In genomic region chr11:69460540-69461257, GRCh38 we compare ENCODE assay signal across 14 cellular contexts. TPM values are rescaled to one million over a fixed set of nuclear protein-coding genes. Genes with fewer than 3 reads are reported as not detected.
DNase-seq lines count a peak whose midpoint lies in the region; ATAC-seq and TF ChIP-seq lines count a peak whose summit lies in the region.
"Had no signal": no experiment of that assay in that cellular context is flagged by ENCODE, and none has a peak within 500 bp of the region (broad histone marks: within the 10 kb centered on the region; RNA-seq: fewer than 3 reads in every experiment).

No MANE protein-coding gene starts in this region.

- H3K36me3 Mint-ChIP-seq in neural progenitor cell, result no peaks in the 10 kb centered on the region
- H3K36me3 Mint-ChIP-seq: CD8-positive, alpha-beta T cell; stimulated activated effector memory CD8-positive, alpha-beta T cell treated with anti-CD3 and anti-CD28 coated beads, Interleukin-12 subunit alpha, Interleukin-12 subunit beta, amount 100 ng/mL, for 72 hours had no signal

- H3K27ac Mint-ChIP-seq in neural progenitor cell, result peak overlapping the region; percentile 57
- H3K27ac Mint-ChIP-seq: activated CD4-positive, alpha-beta memory T cell treated with anti-CD3 and anti-CD28 coated beads for 36 hours; CD8-positive, alpha-beta T cell; stimulated activated effector memory CD8-positive, alpha-beta T cell treated with anti-CD3 and anti-CD28 coated beads, Interleukin-12 subunit alpha, Interleukin-12 subunit beta, amount 100 ng/mL, for 72 hours had no signal

- no peaks in the 10 kb centered on the region for H3K27me3 ChIP-seq in PC-3 (ENCODE audit: low read length)
- no peaks in the 10 kb centered on the region for H3K27me3 ChIP-seq in neural progenitor cell

- ATAC-seq in PC-3 (peak; percentile 100), mucosa of descending colon (no peak)
- ATAC-seq in activated CD4-positive, CD25-positive, alpha-beta regulatory T cell treated with anti-CD3 and anti-CD28 coated beads, Interleukin-2, amount 50 U/mL, for 24 hours, result no peak
- ATAC-seq: CD8-positive, alpha-beta T cell; stimulated activated effector memory CD8-positive, alpha-beta T cell treated with anti-CD3 and anti-CD28 coated beads, Interleukin-12 subunit alpha, Interleukin-12 subunit beta, amount 100 ng/mL, for 72 hours had no signal

- H3K4me3 ChIP-seq in PC-3 (ENCODE audit: low read length) (no peak overlapping the region; the same call in 1 of the 2 replicates), epithelial cell of esophagus (ENCODE audit: low read length) (no peak overlapping the region), neural progenitor cell (no peak overlapping the region), mucosa of descending colon (no peak overlapping the region)

- H3K4me2 ChIP-seq in PC-3 (ENCODE audit: low read length), result peak overlapping the region; percentile 43
- H3K4me2 ChIP-seq in neural progenitor cell, result no peak overlapping the region

- H3K4me1 Mint-ChIP-seq in neural progenitor cell, result peaks cover 21% of the 10 kb centered on the region
- H3K4me1 Mint-ChIP-seq: stimulated activated effector memory CD8-positive, alpha-beta T cell treated with anti-CD3 and anti-CD28 coated beads, Interleukin-12 subunit alpha, Interleukin-12 subunit beta, amount 100 ng/mL, for 72 hours had no signal

- POLR2A ChIA-PET in PC-3 (lab: Charles Lee; ENCODE audit: unreplicated experiment), result interaction anchor here (0.7 kb wide), 1 partner anchor 186 kb away, joined by 3 read pairs; no protein-coding TSS in a partner anchor

- H3K36me3 ChIP-seq in PC-3 (ENCODE audit: low read depth, low read length) (peaks cover 5% of the 10 kb centered on the region; the same call in 1 of the 2 replicates), neural progenitor cell (no peaks in the 10 kb centered on the region), mucosa of descending colon (ENCODE audit: low read depth) (no peaks in the 10 kb centered on the region)

- H3K79me2 ChIP-seq in PC-3 (ENCODE audit: low read length), result no peaks in the 10 kb centered on the region
- no peaks in the 10 kb centered on the region for H3K79me2 ChIP-seq in neural progenitor cell (ENCODE audit: low read depth)

- BruUV-seq in PC-3 (replicated peaks; lab: Mats Ljungman, UMichigan), result no TSS peak

- peaks cover 7% of the 10 kb centered on the region for H3K27me3 Mint-ChIP-seq in neural progenitor cell (ENCODE audit: insufficient read depth, low read depth)

- H3K9me3 ChIP-seq in PC-3 (ENCODE audit: low read length) (peaks cover 16% of the 10 kb centered on the region), neural progenitor cell (ENCODE audit: low read depth) (no peaks in the 10 kb centered on the region), mucosa of descending colon (peaks cover 3% of the 10 kb centered on the region)

- H4K20me1 ChIP-seq in PC-3 (ENCODE audit: low read length) (no peaks in the 10 kb centered on the region), neural progenitor cell (ENCODE audit: low read depth) (no peaks in the 10 kb centered on the region)

- intact Hi-C loops in PC-3 (cut with micrococcal nuclease), result no loop called here
- intact Hi-C loops in mucosa of descending colon (cut with DNase I, micrococcal nuclease), result no loop called here

- H3K9me2 ChIP-seq in PC-3 (replicated peaks; ENCODE audit: low read length), result no peaks in the 10 kb centered on the region

- H3K9ac ChIP-seq in PC-3 (ENCODE audit: low read length) (peak overlapping the region; percentile 49), neural progenitor cell (no peak overlapping the region)

- TF ChIP-seq CTCF in PC-3 (conservative IDR thresholded peaks at IDR 0.05; ENCODE audit: low read depth, low read length) (no peak), epithelial cell of esophagus (IDR thresholded peaks at IDR 0.05; ENCODE audit: insufficient read depth, low read depth, low read length, missing control alignments) (no peak), neural progenitor cell (IDR thresholded peaks at IDR 0.05) (no peak), mucosa of descending colon (IDR thresholded peaks at IDR 0.05) (no peak)

- H3F3A ChIP-seq in PC-3 (ENCODE audit: low read length, unreplicated experiment), result no peaks in the 10 kb centered on the region
- no peaks in the 10 kb centered on the region for H3F3A ChIP-seq in neural progenitor cell (ENCODE audit: low read depth)

- peak overlapping the region; percentile 3 for H2AFZ ChIP-seq in PC-3 (ENCODE audit: low read length)
- H2AFZ ChIP-seq in neural progenitor cell (replicated peaks), result no peak overlapping the region

- H3K4me3 Mint-ChIP-seq in neural progenitor cell, result no peak overlapping the region
- H3K4me3 Mint-ChIP-seq: activated CD4-positive, alpha-beta memory T cell treated with anti-CD3 and anti-CD28 coated beads for 36 hours; CD8-positive, alpha-beta T cell; stimulated activated effector memory CD8-positive, alpha-beta T cell treated with anti-CD3 and anti-CD28 coated beads, Interleukin-12 subunit alpha, Interleukin-12 subunit beta, amount 100 ng/mL, for 72 hours had no signal

- peaks cover 14% of the 10 kb centered on the region for H3K9me3 Mint-ChIP-seq in neural progenitor cell

- DNase-seq in EH (ENCODE audit: low read depth) (peak; percentile 80), PC-3 (peak; percentile 97), epithelial cell of esophagus (ENCODE audit: low read depth) (peak; percentile 97), neural progenitor cell (ENCODE audit: low spot score) (no peak), mucosa of descending colon (no peak), DMS79 treated with DMSO at 0.1 percent for 48 hours (lab: John Stamatoyannopoulos, UW) (no peak)
- no peak for DNase-seq in activated CD4-positive, alpha-beta T cell treated with anti-CD3 and anti-CD28 coated beads, Interleukin-2, amount 50 U/mL, for 1 hour
- DNase-seq: activated CD4-positive, alpha-beta memory T cell treated with anti-CD3 and anti-CD28 coated beads for 36 hours; activated naive CD4-positive, alpha-beta T cell treated with Interleukin-2 at 50 U/mL for 16 hours; CD8-positive, alpha-beta T cell; NCI-H2081; NK-92 treated with Interleukin-12 subunit alpha and Interleukin-12 subunit beta, amount 100 ng/mL, for 24 hours had no signal

- peak overlapping the region; percentile 84 for H3K27ac ChIP-seq in PC-3 (ENCODE audit: low read length)
- no peak overlapping the region for H3K27ac ChIP-seq in neural progenitor cell

- peaks cover 9% of the 10 kb centered on the region for H3K4me1 ChIP-seq in PC-3 (ENCODE audit: insufficient read depth, low read length)
- peaks cover 8% of the 10 kb centered on the region for H3K4me1 ChIP-seq in neural progenitor cell
- peaks cover 37% of the 10 kb centered on the region for H3K4me1 ChIP-seq in mucosa of descending colon (ENCODE audit: low read depth)

- CTCF ChIA-PET in PC-3 (lab: Charles Lee), result no interaction called here

RNA-seq across cellular contexts. Expression of gene LINC01488, which starts 20.8 kb away (rescaled TPM):
- total RNA-seq in PC-3 (2014; rRNA removed) (not detected in 2 replicates), neural progenitor cell (ENCODE audit: low replicate concordance) (0.09 TPM in 1 of 2 replicates, not detected in the other), mucosa of descending colon (not detected)
- total RNA-seq: activated CD4-positive, alpha-beta memory T cell treated with anti-CD3 and anti-CD28 coated beads for 36 hours; CD8-positive, alpha-beta T cell had no signal

Comparison
In these comparisons a context has a peak if more than half of its experiments do, and no peak if none do; other contexts are left out.
1. DNase-seq: peak in EH (single experiment), PC-3 (single experiment) and epithelial cell of esophagus (single experiment); none in neural progenitor cell (single experiment), mucosa of descending colon (0 of 3), DMS79 treated with DMSO at 0.1 percent for 48 hours (single experiment) and activated CD4-positive, alpha-beta T cell treated with anti-CD3 and anti-CD28 coated beads, Interleukin-2, amount 50 U/mL, for 1 hour (single experiment).